Comparison of ENCODE assay signal across 1 cellular context in genomic region chr19:9946528-9947125, GRCh38.
TF ChIP-seq lines count a peak whose summit lies in the region.

No MANE protein-coding gene starts in this region.

TF ChIP-seq in HepG2, 621 proteins besides CTCF, POLR2A, EP300 and RAD21:
- peak; percentile 88 for TF ChIP-seq ZNF768 (CRISPR knock-in tag; IDR thresholded peaks at IDR 0.05)
